Comparison of ENCODE assay signal across 33 cellular contexts in genomic region chr9:69389437-69389995, GRCh38.
DNase-seq lines count a peak whose midpoint lies in the region; ATAC-seq, FAIRE-seq and TF ChIP-seq lines count a peak whose summit lies in the region.
"Had no signal": no experiment of that assay in that cellular context is flagged by ENCODE, and none has a peak within 500 bp of the region (broad histone marks: within the 10 kb centered on the region; RNA-seq: fewer than 3 reads in every experiment).

No MANE protein-coding gene starts in this region.

- H4K91ac ChIP-seq in H1 (replicated peaks; ENCODE audit: insufficient read length, low read length): no peak overlapping the region

- CTCF ChIA-PET in H1 (lab: Charles Lee; ENCODE audit: partially characterized antibody): interaction anchor here (0.6 kb wide), 1 partner anchor 80 kb away, joined by 3 read pairs; no protein-coding TSS in a partner anchor

- WGBS in H1 (ENCODE audit: extremely low coverage in 1 of 2, insufficient coverage in 1 of 2, insufficient read length in 1 of 2, insufficient replicate concordance in 2 of 2, low coverage in 1 of 2, low lambda C conversion rate in 2 of 2, missing lambda C conversion rate in 1 of 2), 2 experiments: 82% methylated on average over 4 of the region's 4 CpGs; no CpG with 5 or more reads in 1 of the 2 experiments

- H3K14ac ChIP-seq in H1 (ENCODE audit: insufficient read length): no peak overlapping the region

- no peaks in the 10 kb centered on the region for H4K20me1 ChIP-seq in H1 (replicated peaks in 1 of 2; ENCODE audit: control insufficient read depth in 1 of 2, insufficient read depth in 2 of 2, low read length in 2 of 2)

- H2AK5ac ChIP-seq in H1 (ENCODE audit: low read depth, low read length): no peak overlapping the region

- H3K27me3 ChIP-seq in H1 (replicated peaks in 1 of 4; ENCODE audit: control insufficient read depth in 3 of 4, extremely low read depth in 1 of 4, insufficient read depth in 3 of 4, low read length in 3 of 4): no peaks in the 10 kb centered on the region
- H3K27me3 ChIP-seq: MG63, right atrium auricular region had no signal

- peaks cover 0 to 2% (median under 1%) of the 10 kb centered on the region in 4 experiments; a peak in 2 of 7 replicates for H3K4me1 ChIP-seq in H1 (replicated peaks in 1 of 4; ENCODE audit: control insufficient read depth in 3 of 4, insufficient read depth in 4 of 4, low read length in 3 of 4)
- H3K4me1 ChIP-seq: A549, spleen had no signal

- no peak overlapping the region for H3K4ac ChIP-seq in H1 (replicated peaks; ENCODE audit: insufficient read length, low read depth, low read length)

- POLR2A ChIA-PET in H1 (lab: Charles Lee; ENCODE audit: partially characterized antibody): no interaction called here

- H2AFZ ChIP-seq in H1 (ENCODE audit: low read length): no peak overlapping the region

- no peak overlapping the region for H2BK120ac ChIP-seq in H1 (replicated peaks; ENCODE audit: low read depth, low read length)

- H3K56ac ChIP-seq in H1 (replicated peaks; ENCODE audit: insufficient read length, low read depth, low read length): no peak overlapping the region

- intact Hi-C loops in posterior vena cava (cut with DNase I): no loop called here

- no peaks in the 10 kb centered on the region for H3K23me2 ChIP-seq in H1 (ENCODE audit: low read depth, low read length)

- H3K18ac ChIP-seq in H1 (ENCODE audit: extremely low read depth, low read length): no peak overlapping the region

- DNase-seq in NCI-H1694 (lab: John Stamatoyannopoulos, UW): peak; percentile 9
- DNase-seq in NCI-H1694 treated with DMSO at 0.1 percent for 48 hours (lab: John Stamatoyannopoulos, UW): no peak
- peak; percentile 67 for DNase-seq in COLO668 (lab: John Stamatoyannopoulos, UW; ENCODE audit: unreplicated experiment)
- peak; percentile 58 for DNase-seq in NCI-H2029 (lab: John Stamatoyannopoulos, UW)
- DNase-seq in H1 (ENCODE audit: low read depth in 1 of 2, low spot score in 2 of 2): no peak
- no peak for DNase-seq in posterior vena cava (ENCODE audit: low spot score)
- DNase-seq: activated CD4-positive, alpha-beta T cell treated with anti-CD3 and anti-CD28 coated beads, Interleukin-2, amount 50 U/mL, for 1 hour; activated CD4-positive, CD25-positive, alpha-beta regulatory T cell; activated effector memory CD4-positive, alpha-beta T cell treated with Interleukin-2 at 50 U/mL for 16 hours; activated T-cell treated with anti-CD3 and anti-CD28 coated beads, Interleukin-2, amount 50 U/mL, for 1 hour; effector CD4-positive, alpha-beta T cell; H7; immature natural killer cell; KG1; mesenchymal stem cell; MG63; NCI-H526 treated with DMSO at 0.1 percent for 48 hours; spleen; stimulated activated CD4-positive, alpha-beta T cell treated with anti-CD3 and anti-CD28 coated beads, Interleukin-2, amount 100 ng/mL, for 24 hours; stimulated activated naive CD8-positive, alpha-beta T cell treated with anti-CD3 and anti-CD28 coated beads, Interleukin-15, Interleukin-2, amounts not matched to agents 100 U/mL and 50 U/mL, for 24 hours had no signal

- no peak overlapping the region for H3K27ac ChIP-seq in H1 (ENCODE audit: low read depth, low read length)
- H3K27ac ChIP-seq: A549, epithelial cell of prostate, HL-60, right atrium auricular region, RWPE1, spleen had no signal

- H3K4me3 ChIP-seq in H1 (ENCODE audit: extremely low read depth in 1 of 4, insufficient read depth in 2 of 4, low read depth in 3 of 4, low read length in 4 of 4): no peak overlapping the region
- H3K4me3 ChIP-seq: A549, MG63, right atrium auricular region, spleen had no signal

- H3K4me2 ChIP-seq in H1 (ENCODE audit: insufficient read depth in 1 of 2, low read depth in 2 of 2, low read length in 2 of 2): no peak overlapping the region
- H3K4me2 ChIP-seq: A549 had no signal

- no peak for TF ChIP-seq RAD21 in H1 (IDR thresholded peaks at IDR 0.05 in 1 of 2, conservative IDR thresholded peaks at IDR 0.05 in 1 of 2; ENCODE audit: low read depth in 2 of 2, low read length in 2 of 2)

- no peak overlapping the region for H3K9ac ChIP-seq in H1 (replicated peaks in 1 of 4; ENCODE audit: extremely low read depth in 1 of 4, low read depth in 3 of 4, low read length in 3 of 4)

- no peak overlapping the region for H4K8ac ChIP-seq in H1 (ENCODE audit: extremely low read depth, insufficient read depth, low read length)

- TF ChIP-seq CTCF in H1 (IDR thresholded peaks at IDR 0.05; ENCODE audit: control extremely low read depth in 1 of 3, insufficient read depth in 1 of 3, low read depth in 1 of 3, low read length in 3 of 3): no peak

- no peak overlapping the region for H2BK5ac ChIP-seq in H1 (ENCODE audit: low read depth, low read length)

- 0 out of 2 replicates have a peak overlapping the region, but pooled peaks have one; percentile 37 for H2BK15ac ChIP-seq in H1 (ENCODE audit: low read length)

- H2BK12ac ChIP-seq in H1 (ENCODE audit: low read depth, low read length): no peak overlapping the region

- no peak overlapping the region for H2BK20ac ChIP-seq in H1 (ENCODE audit: low read length)

- no peak overlapping the region for H4K5ac ChIP-seq in H1 (ENCODE audit: insufficient read length, low read depth, low read length)

- H3K79me1 ChIP-seq in H1 (ENCODE audit: low read depth, low read length): no peaks in the 10 kb centered on the region

- H3K23ac ChIP-seq in H1 (ENCODE audit: insufficient read length): no peak overlapping the region

- H3K36me3 ChIP-seq in H1 (ENCODE audit: control insufficient read depth in 2 of 4, insufficient read depth in 4 of 4, low read length in 3 of 4): peaks cover 0 to 17% (median 2%) of the 10 kb centered on the region in 4 experiments; a peak in 5 of 8 replicates
- H3K36me3 ChIP-seq: MG63, spleen had no signal

- no peaks in the 10 kb centered on the region for H3K79me2 ChIP-seq in H1 (ENCODE audit: control insufficient read depth in 1 of 2, insufficient read depth in 2 of 2, low read length in 2 of 2)

- no peak for FAIRE-seq in H1 (lab: Jason Lieb, UNC)
- FAIRE-seq: A549, colon, GM18507, TTC549, urothelium cell line had no signal

- no peak for TF ChIP-seq POLR2A in H1 (IDR thresholded peaks at IDR 0.05; ENCODE audit: control extremely low read depth in 1 of 2, low read depth in 2 of 2, low read length in 2 of 2)

- ATAC-seq in GM19397 (IDR thresholded peaks at IDR 0.05; ENCODE audit: unreplicated experiment) (no peak), GM19395 (IDR thresholded peaks at IDR 0.05; ENCODE audit: unreplicated experiment) (no peak)
- ATAC-seq: A549; activated naive CD4-positive, alpha-beta T cell treated with anti-CD3 and anti-CD28 coated beads, Interleukin-2, amount 50 U/mL, for 72 hours; SK-N-SH treated with all-trans-retinoic acid at 6 μM for 48 hours; stimulated activated naive CD8-positive, alpha-beta T cell treated with anti-CD3 and anti-CD28 coated beads, Interleukin-15, Interleukin-2, amounts not matched to agents 100 U/mL and 50 U/mL, for 24 hours had no signal

- no peak for TF ChIP-seq EP300 in H1 (IDR thresholded peaks at IDR 0.05; ENCODE audit: borderline replicate concordance in 1 of 2, low read depth in 2 of 2, low read length in 2 of 2)

- H3K9me3 ChIP-seq in H1 (ENCODE audit: insufficient read depth in 2 of 2, low read depth in 1 of 2, low read length in 1 of 2): no peaks in the 10 kb centered on the region
- H3K9me3 ChIP-seq: A549, MG63, right atrium auricular region, spleen had no signal

TF ChIP-seq in H1, 55 proteins besides CTCF, POLR2A, EP300 and RAD21:
- TF ChIP-seq KDM4A (IDR thresholded peaks at IDR 0.05; ENCODE audit: low read depth, low read length, severe bottlenecking) (no peak), TBP (IDR thresholded peaks at IDR 0.05; ENCODE audit: low read depth, low read length) (no peak), MAX (IDR thresholded peaks at IDR 0.05) (no peak), TCF12 (IDR thresholded peaks at IDR 0.05; ENCODE audit: low read depth, low read length) (no peak), TAF1 (IDR thresholded peaks at IDR 0.05; ENCODE audit: low read depth, low read length) (no peak), CEBPB (IDR thresholded peaks at IDR 0.05; ENCODE audit: low read depth, low read length) (no peak), NRF1 (IDR thresholded peaks at IDR 0.05; ENCODE audit: low read depth, low read length) (no peak)

Comparison
In these comparisons a context has a peak if more than half of its experiments do, and no peak if none do; other contexts are left out.
1. DNase-seq: peak in NCI-H1694 (single experiment), COLO668 (single experiment) and NCI-H2029 (single experiment); none in NCI-H1694 treated with DMSO at 0.1 percent for 48 hours (single experiment), H1 (0 of 2) and posterior vena cava (single experiment).